In the genomic region with DNA sequence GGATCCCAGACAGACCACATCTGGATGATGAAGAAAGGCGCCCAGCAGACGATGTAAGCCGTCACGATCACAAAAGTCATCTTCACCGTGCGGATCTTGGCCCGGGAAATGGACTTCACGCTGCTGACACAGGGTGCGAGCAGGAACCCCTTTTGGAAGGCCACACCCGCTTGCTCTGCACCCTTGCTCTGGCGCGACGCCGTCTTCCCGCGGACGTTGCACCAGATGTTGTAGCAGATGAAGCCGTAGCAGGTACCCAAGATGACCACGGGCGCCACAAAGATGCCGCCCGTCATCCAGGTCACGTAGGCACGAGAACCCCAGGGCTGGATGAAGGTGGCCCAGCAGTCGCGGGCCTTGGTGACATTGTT, we compare ENCODE assay signal across 13 cellular contexts. TPM values are rescaled to one million over a fixed set of nuclear protein-coding genes. Genes with fewer than 3 reads are reported as not detected.
DNase-seq lines count a peak whose midpoint lies in the region; ATAC-seq and TF ChIP-seq lines count a peak whose summit lies in the region.
"Had no signal": no experiment of that assay in that cellular context is flagged by ENCODE, and none has a peak within 500 bp of the region (broad histone marks: within the 10 kb centered on the region; RNA-seq: fewer than 3 reads in every experiment).

No MANE protein-coding gene starts in this region.

- peaks cover 74% of the 10 kb centered on the region for H3K27me3 Mint-ChIP-seq in osteocyte (ENCODE audit: unreplicated experiment)

- 4 to 8% methylated on average over 26 of the region's 26 CpGs for WGBS in heart right ventricle, 2 donors
- WGBS in aorta, 2 donors, result 11 to 17% methylated on average over 26 of the region's 26 CpGs

- intact Hi-C loops in heart right ventricle (cut with DNase I) (loop anchor here in 1 of 10 donors (5.0 kb wide), 1 partner anchor 157 kb away; no protein-coding TSS in a partner anchor), cardiac septum (cut with DNase I) (loop anchor here (10.0 kb wide), 1 partner anchor 155 kb away; no protein-coding TSS in a partner anchor), left ventricle myocardium superior (cut with micrococcal nuclease) (no loop called here), aorta (cut with DNase I) (loop anchor here in 1 of 2 donors (5.0 to 10.0 kb wide), 3 partner anchors 155 to 517 kb away; a partner anchor contains a TSS)

- no peaks in the 10 kb centered on the region for H3K9me3 Mint-ChIP-seq in osteocyte (ENCODE audit: unreplicated experiment)
- H3K9me3 Mint-ChIP-seq: T-helper 1 cell treated with Interleukin-12 subunit alpha and Interleukin-12 subunit beta and Interleukin-4 antibody, amounts not matched to agents 30 μg/mL and 1 μg/mL, for 36 hours had no signal

- H3K4me3 Mint-ChIP-seq in osteocyte (ENCODE audit: unreplicated experiment), result peak overlapping the region; percentile 71
- H3K4me3 Mint-ChIP-seq: T-helper 1 cell treated with Interleukin-12 subunit alpha and Interleukin-12 subunit beta and Interleukin-4 antibody, amounts not matched to agents 30 μg/mL and 1 μg/mL, for 36 hours had no signal

- H3K4me3 ChIP-seq in heart right ventricle (peak overlapping the region; percentile 22 to 60 (median 52)), aorta (ENCODE audit: low read length in 2 of 2) (no peak overlapping the region)
- H3K4me3 ChIP-seq: lung had no signal

- H3K9me3 ChIP-seq in heart right ventricle (no peaks in the 10 kb centered on the region), aorta (ENCODE audit: control insufficient read depth, low read length) (no peaks in the 10 kb centered on the region)

- H3K27me3 ChIP-seq in heart right ventricle (peaks cover 8 to 89% (median 55%) of the 10 kb centered on the region in 7 donors), aorta (ENCODE audit: control insufficient read depth in 1 of 2, insufficient read depth in 2 of 2, low read length in 1 of 2) (no peaks in the 10 kb centered on the region)

- H3K36me3 Mint-ChIP-seq in osteocyte (ENCODE audit: unreplicated experiment), result no peaks in the 10 kb centered on the region

- H3K27ac ChIP-seq in heart right ventricle (peak overlapping the region in 7 of 10 donors; percentile 19 to 66 (median 51)), aorta (ENCODE audit: low read depth in 1 of 2, low read length in 2 of 2) (no peak overlapping the region)

- no peak for ATAC-seq in heart right ventricle
- ATAC-seq in left ventricle myocardium superior, result peak; percentile 7
- no peak for ATAC-seq in aorta (ENCODE audit: low FRiP score)
- no peak for ATAC-seq in GM21423 (IDR thresholded peaks at IDR 0.05; ENCODE audit: unreplicated experiment)

- peak in 1 of 2 donors; percentile 3 for DNase-seq in heart right ventricle
- DNase-seq in cardiac septum (ENCODE audit: low spot score), result no peak
- peak; percentile 32 for DNase-seq in left ventricle myocardium superior
- no peak for DNase-seq in osteocyte (ENCODE audit: extremely low spot score, unreplicated experiment)
- DNase-seq in aorta, result peak; percentile 36 to 67
- no peak for DNase-seq in stimulated activated CD4-positive, alpha-beta T cell treated with anti-CD3 and anti-CD28 coated beads, Interleukin-1b, Interleukin-23, amount 100 ng/mL, for 48 hours
- DNase-seq in HUDEP-2 (lab: John Stamatoyannopoulos, UW; ENCODE audit: unreplicated experiment in 76 of 76), result no peak
- DNase-seq: NCI-H187 had no signal

- H3K36me3 ChIP-seq in heart right ventricle (no peaks in the 10 kb centered on the region), aorta (ENCODE audit: control insufficient read depth in 1 of 2, insufficient read depth in 2 of 2, low read length in 1 of 2) (no peaks in the 10 kb centered on the region)

- TF ChIP-seq CTCF in heart right ventricle (IDR thresholded peaks at IDR 0.05), result no peak
- no peak for TF ChIP-seq CTCF in osteocyte (IDR thresholded peaks at IDR 0.05)

- H3K4me1 ChIP-seq in heart right ventricle, result peaks cover 0 to 31% (median 23%) of the 10 kb centered on the region in 9 donors
- peaks cover 0 to 3% of the 10 kb centered on the region in 2 donors for H3K4me1 ChIP-seq in aorta (ENCODE audit: control insufficient read depth in 1 of 2, insufficient read depth in 2 of 2, low read length in 2 of 2)

- H3K27ac Mint-ChIP-seq in osteocyte (ENCODE audit: unreplicated experiment), result no peak overlapping the region
- H3K27ac Mint-ChIP-seq: IgD-negative memory B cell; T-helper 1 cell treated with Interleukin-12 subunit alpha and Interleukin-12 subunit beta and Interleukin-4 antibody, amounts not matched to agents 30 μg/mL and 1 μg/mL, for 36 hours had no signal

- H3K4me1 Mint-ChIP-seq in osteocyte (ENCODE audit: unreplicated experiment), result peaks cover 23% of the 10 kb centered on the region

RNA-seq across cellular contexts. Expression of a gene that starts 1.1 kb away (rescaled TPM):
- 1 to 10 TPM in 9 of 10 donors, under 1 TPM in 1; 0.94 to 3.3 (median 1.5) TPM for total RNA-seq in heart right ventricle
- polyA plus RNA-seq in heart right ventricle, result 1 to 10 TPM in 1 of 2 donors, under 1 TPM in 1; 0.66 to 2.8 TPM
- 1.4 TPM for total RNA-seq in cardiac septum
- total RNA-seq in left ventricle myocardium superior, result 1.9 TPM
- 1.7 TPM in 2 replicates for total RNA-seq in osteocyte
- total RNA-seq in aorta, result 10 to 100 TPM in 1 of 2 donors, 1 to 10 TPM in 1; 6.0 to 21.3 TPM
- polyA plus RNA-seq in aorta, result under 1 TPM; 0.05 to 0.38 TPM
- total RNA-seq: fibroblast of lung had no signal
- polyA plus RNA-seq: fibroblast of lung, IgD-negative memory B cell had no signal

Comparison
In these comparisons a context has a peak if more than half of its experiments do, and no peak if none do; other contexts are left out.
1. DNase-seq: peak in left ventricle myocardium superior (single experiment) and aorta (2 of 2); none in cardiac septum (single experiment), osteocyte (single experiment), stimulated activated CD4-positive, alpha-beta T cell treated with anti-CD3 and anti-CD28 coated beads, Interleukin-1b, Interleukin-23, amount 100 ng/mL, for 48 hours (single experiment) and HUDEP-2 (0 of 76).
2. H3K27ac ChIP-seq: peak in heart right ventricle (7 of 10); none in aorta (0 of 2).
3. H3K4me3 ChIP-seq: peak in heart right ventricle (10 of 10); none in aorta (0 of 2).